ENCODE assay signal across 8 cellular contexts in the genomic region with DNA sequence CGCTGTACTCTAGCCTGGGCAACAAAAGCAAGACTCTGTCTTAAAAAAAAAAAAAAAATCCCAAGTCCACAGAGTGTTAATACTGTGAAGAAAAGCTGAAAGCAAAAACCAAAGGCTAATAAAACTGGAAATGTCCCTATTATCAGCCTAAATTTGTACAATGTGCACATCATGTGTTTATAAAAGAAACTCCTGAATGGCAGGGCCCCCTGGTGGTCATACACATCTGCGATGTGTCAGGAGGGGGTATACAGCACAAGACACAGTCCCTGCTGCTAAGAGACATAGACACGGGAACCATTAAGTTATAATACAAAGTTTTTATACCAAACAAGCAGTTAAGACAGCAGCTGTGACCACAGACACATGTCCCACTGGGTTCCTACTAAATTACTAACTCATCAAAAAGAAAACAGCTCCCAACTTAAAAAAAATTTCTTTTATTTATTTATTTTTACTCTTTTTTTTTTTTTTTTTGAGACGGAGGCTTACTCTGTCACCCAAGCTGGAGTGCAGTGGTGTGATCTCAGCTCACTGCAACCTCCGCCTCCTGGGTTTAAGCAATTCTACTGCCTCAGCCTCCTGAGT. TPM values are rescaled to one million over a fixed set of nuclear protein-coding genes. Genes with fewer than 3 reads are reported as not detected.
DNase-seq lines count a peak whose midpoint lies in the region; TF ChIP-seq lines count a peak whose summit lies in the region.

No MANE protein-coding gene starts in this region.

- H3K27me3 ChIP-seq in uterus: no peaks in the 10 kb centered on the region

- H3K27ac ChIP-seq in 22Rv1: no peak overlapping the region
- H3K27ac ChIP-seq in uterus: peak overlapping the region in 1 of 2 donors; percentile 14

- TF ChIP-seq POLR2A in uterus (IDR thresholded peaks at IDR 0.05): no peak

- H3K4me1 ChIP-seq in uterus: no peaks in the 10 kb centered on the region

- in situ Hi-C loops in GM13977 (cut with MboI; ENCODE audit: low pct_unique_long_range_greater_than_20kb, low sequenced_read_pairs, unreplicated experiment): loop anchor here (5.0 to 10.0 kb wide), 2 partner anchors 174 to 317 kb away; partner anchors contain the start of gene MESP1

- TF ChIP-seq CTCF in 22Rv1 (IDR thresholded peaks at IDR 0.05) (peak; percentile 82), GM13977 (IDR thresholded peaks at IDR 0.05; ENCODE audit: extremely low read depth, insufficient read depth, missing control alignments) (peak; percentile 77), uterus (IDR thresholded peaks at IDR 0.05) (peak; percentile 63 to 83 (median 76))

- DNase-seq in GM13977 (ENCODE audit: low spot score) (peak; percentile 81), Kasumi-1 (lab: John Stamatoyannopoulos, UW) (peak; percentile 83 to 86), SK-N-DZ (ENCODE audit: low spot score) (peak; percentile 77), germinal center (ENCODE audit: low spot score) (peak; percentile 71), posterior cingulate gyrus (peak in 7 of 10 donors; percentile 74 to 95 (median 79)), uterus (peak; percentile 77 to 85)
- DNase-seq in activated naive CD4-positive, alpha-beta T cell (lab: John Stamatoyannopoulos, UW): peak; percentile 19 to 73 (median 52)

- no peak overlapping the region for H3K4me3 ChIP-seq in uterus

- intact Hi-C loops in posterior cingulate gyrus (cut with DNase I): loop anchor here (5.0 kb wide), 2 partner anchors 64 to 179 kb away; partner anchors contain the start of gene AP3S2
- intact Hi-C loops in uterus (cut with DNase I; ENCODE audit: low total_unique reads): loop anchor here (10.0 kb wide), 1 partner anchor 177 kb away; the partner anchor contains the start of gene AP3S2

- no peaks in the 10 kb centered on the region for H3K36me3 ChIP-seq in uterus

- H3K9me3 ChIP-seq in uterus: no peaks in the 10 kb centered on the region

RNA-seq across cellular contexts. Expression of gene IDH2, which starts 31.0 kb away (rescaled TPM):
- 189 and 195 TPM in 2 replicates for polyA plus RNA-seq in SK-N-DZ (2014; cell fraction: cytosol; rRNA removed)
- polyA plus RNA-seq in SK-N-DZ (2014; cell fraction: nucleus; rRNA removed): 127 and 150 TPM in 2 replicates
- 10 to 100 TPM in 3 of 4 donors, 1 to 10 TPM in 1; 4.1 to 93.8 (median 21.5) TPM for total RNA-seq in uterus
